ENCODE assay signal across 10 cellular contexts in genomic region chr6:72689107-72689954, GRCh38.
A peak's percentile ranks its signal among the peaks of the same experiment; 100 is the strongest.
DNase-seq lines count a peak whose midpoint lies in the region; ATAC-seq and TF ChIP-seq lines count a peak whose summit lies in the region.
"Had no signal": no experiment of that assay in that cellular context is flagged by ENCODE, and none has a peak within 500 bp of the region (broad histone marks: within the 10 kb centered on the region; RNA-seq: fewer than 3 reads in every experiment).

No MANE protein-coding gene starts in this region.

- no peaks in the 10 kb centered on the region for H3K27me3 ChIP-seq in Caco-2 (replicated peaks; ENCODE audit: control insufficient read depth, insufficient read depth, low read length)
- H3K27me3 ChIP-seq: colonic mucosa had no signal

- no peaks in the 10 kb centered on the region for H3K4me1 Mint-ChIP-seq in Caco-2 (ENCODE audit: low read depth, unreplicated experiment)
- H3K4me1 Mint-ChIP-seq in activated CD4-positive, alpha-beta memory T cell treated with anti-CD3 and anti-CD28 coated beads, Interleukin-2, amount 10 ng/mL, durations not matched to agents 7 days and 5 days, result no peaks in the 10 kb centered on the region
- H3K4me1 Mint-ChIP-seq: CD4-positive, alpha-beta memory T cell had no signal

- H3K9me2 ChIP-seq in OCI-LY7 (ENCODE audit: insufficient read depth, low read length), result no peaks in the 10 kb centered on the region

- no peak overlapping the region for H2AFZ ChIP-seq in OCI-LY7 (ENCODE audit: low read length)

- intact Hi-C loops in OCI-LY7 (cut with micrococcal nuclease; ENCODE audit: unreplicated experiment), result no loop called here
- intact Hi-C loops in Caco-2 (cut with micrococcal nuclease; ENCODE audit: unreplicated experiment), result no loop called here

- CTCF ChIA-PET in OCI-LY7 (lab: Charles Lee; ENCODE audit: unreplicated experiment) (no interaction called here), Caco-2 (lab: Charles Lee) (no interaction called here)
- CTCF ChIA-PET in activated CD4-positive, alpha-beta memory T cell treated with anti-CD3 and anti-CD28 coated beads, Interleukin-2, amount 10 ng/mL, durations not matched to agents 7 days and 5 days (lab: Charles Lee), result interaction anchor here (1.3 kb wide), 1 partner anchor 73 kb away, joined by 3 read pairs; no protein-coding TSS in a partner anchor

- H3K4me1 ChIP-seq in OCI-LY7 (ENCODE audit: insufficient read depth, low read length, poor library complexity, severe bottlenecking) (no peaks in the 10 kb centered on the region), Caco-2 (no peaks in the 10 kb centered on the region)
- H3K4me1 ChIP-seq: colonic mucosa had no signal

- H3K9me3 Mint-ChIP-seq in Caco-2 (ENCODE audit: unreplicated experiment), result no peaks in the 10 kb centered on the region
- H3K9me3 Mint-ChIP-seq in activated CD4-positive, alpha-beta memory T cell treated with anti-CD3 and anti-CD28 coated beads, Interleukin-2, amount 10 ng/mL, durations not matched to agents 7 days and 5 days, result no peaks in the 10 kb centered on the region
- H3K9me3 Mint-ChIP-seq: CD4-positive, alpha-beta memory T cell had no signal

- no peak overlapping the region for H3K27ac ChIP-seq in OCI-LY7 (ENCODE audit: low read depth, low read length, poor library complexity, severe bottlenecking)
- H3K27ac ChIP-seq: colonic mucosa had no signal

- ATAC-seq in GM19438 (IDR thresholded peaks at IDR 0.05; ENCODE audit: low read depth, unreplicated experiment) (peak; percentile 85), HG02973 (IDR thresholded peaks at IDR 0.05; ENCODE audit: unreplicated experiment) (peak; percentile 92)

- no peak overlapping the region for H3K4me3 Mint-ChIP-seq in Caco-2 (ENCODE audit: unreplicated experiment)
- no peak overlapping the region for H3K4me3 Mint-ChIP-seq in activated CD4-positive, alpha-beta memory T cell treated with anti-CD3 and anti-CD28 coated beads, Interleukin-2, amount 10 ng/mL, durations not matched to agents 7 days and 5 days
- H3K4me3 Mint-ChIP-seq: CD4-positive, alpha-beta memory T cell had no signal

- H3K27ac Mint-ChIP-seq in Caco-2 (ENCODE audit: unreplicated experiment), result no peak overlapping the region
- no peak overlapping the region for H3K27ac Mint-ChIP-seq in activated CD4-positive, alpha-beta memory T cell treated with anti-CD3 and anti-CD28 coated beads, Interleukin-2, amount 10 ng/mL, durations not matched to agents 7 days and 5 days
- H3K27ac Mint-ChIP-seq: CD4-positive, alpha-beta memory T cell had no signal

- peak overlapping the region; percentile 9; the same call in 1 of the 2 replicates for H3K4me2 ChIP-seq in OCI-LY7 (ENCODE audit: low read length)

- H3K9me3 ChIP-seq in OCI-LY7 (ENCODE audit: low read length), result no peaks in the 10 kb centered on the region
- no peaks in the 10 kb centered on the region for H3K9me3 ChIP-seq in Caco-2
- H3K9me3 ChIP-seq: colonic mucosa had no signal

- peaks cover 13% of the 10 kb centered on the region; the same call in 1 of the 2 replicates for H3K79me2 ChIP-seq in OCI-LY7 (ENCODE audit: insufficient read depth, low read depth, low read length)

- peaks cover 6% of the 10 kb centered on the region; the same call in 1 of the 2 replicates for H4K20me1 ChIP-seq in OCI-LY7 (ENCODE audit: insufficient read depth, low read length)

- peak; percentile 64 for DNase-seq in GM10266 (ENCODE audit: extremely low spot score)
- DNase-seq in OCI-LY7 (ENCODE audit: low spot score), result peak; percentile 8
- no peak for DNase-seq in NCI-H1930 (lab: John Stamatoyannopoulos, UW)
- no peak for DNase-seq in NCI-H446 treated with DMSO at 0.1 percent for 48 hours (lab: John Stamatoyannopoulos, UW)
- DNase-seq in Caco-2, result no peak
- no peak for DNase-seq in activated CD4-positive, alpha-beta memory T cell treated with anti-CD3 and anti-CD28 coated beads, Interleukin-2, amount 10 ng/mL, durations not matched to agents 7 days and 5 days
- DNase-seq: CD4-positive, alpha-beta memory T cell; colonic mucosa had no signal

- BruUV-seq in OCI-LY7 (replicated peaks; lab: Mats Ljungman, UMichigan) (no TSS peak), Caco-2 (replicated peaks; lab: Mats Ljungman, UMichigan) (no TSS peak)

- no peaks in the 10 kb centered on the region for H3K36me3 Mint-ChIP-seq in Caco-2 (ENCODE audit: insufficient read depth, unreplicated experiment)
- H3K36me3 Mint-ChIP-seq in activated CD4-positive, alpha-beta memory T cell treated with anti-CD3 and anti-CD28 coated beads, Interleukin-2, amount 10 ng/mL, durations not matched to agents 7 days and 5 days (ENCODE audit: low read depth), result peaks cover 2% of the 10 kb centered on the region
- H3K36me3 Mint-ChIP-seq: CD4-positive, alpha-beta memory T cell had no signal

- H3K36me3 ChIP-seq in OCI-LY7 (ENCODE audit: insufficient read depth, low read length), result peaks cover 28% of the 10 kb centered on the region
- no peaks in the 10 kb centered on the region for H3K36me3 ChIP-seq in Caco-2 (ENCODE audit: control insufficient read depth, insufficient read depth, low read length)
- H3K36me3 ChIP-seq: colonic mucosa had no signal

- H3K4me3 ChIP-seq in OCI-LY7 (ENCODE audit: low read depth, low read length, poor library complexity, severe bottlenecking) (no peak overlapping the region), Caco-2 (ENCODE audit: low read depth, low read length) (no peak overlapping the region)
- H3K4me3 ChIP-seq: colonic mucosa had no signal

- TF ChIP-seq CTCF in GM10266 (IDR thresholded peaks at IDR 0.05; ENCODE audit: control insufficient read depth, insufficient read depth, low read depth, missing control alignments) (no peak), OCI-LY7 (conservative IDR thresholded peaks at IDR 0.05; ENCODE audit: low read length) (no peak), Caco-2 (IDR thresholded peaks at IDR 0.05; ENCODE audit: insufficient read depth in 1 of 2, low read depth in 1 of 2, low read length in 1 of 2, severe bottlenecking in 1 of 2, unreplicated experiment in 1 of 2) (no peak)

- no peaks in the 10 kb centered on the region for H3K27me3 Mint-ChIP-seq in Caco-2 (ENCODE audit: insufficient read depth, unreplicated experiment)
- H3K27me3 Mint-ChIP-seq in activated CD4-positive, alpha-beta memory T cell treated with anti-CD3 and anti-CD28 coated beads, Interleukin-2, amount 10 ng/mL, durations not matched to agents 7 days and 5 days, result no peaks in the 10 kb centered on the region
- H3K27me3 Mint-ChIP-seq: CD4-positive, alpha-beta memory T cell had no signal

- POLR2A ChIA-PET in OCI-LY7 (lab: Charles Lee), result interaction anchor here (0.5 to 1.1 kb wide), 10 partner anchors 10 to 503 kb away, joined by 3 to 4 read pairs (median 4); no protein-coding TSS in a partner anchor
- POLR2A ChIA-PET in Caco-2 (lab: Charles Lee), result no interaction called here
- POLR2A ChIA-PET in activated CD4-positive, alpha-beta memory T cell treated with anti-CD3 and anti-CD28 coated beads, Interleukin-2, amount 10 ng/mL, durations not matched to agents 7 days and 5 days (lab: Charles Lee), result no interaction called here

Comparison
In these comparisons a context has a peak if more than half of its experiments do, and no peak if none do; other contexts are left out.
1. DNase-seq: peak in GM10266 (single experiment) and OCI-LY7 (single experiment); none in NCI-H1930 (0 of 2), NCI-H446 treated with DMSO at 0.1 percent for 48 hours (single experiment), Caco-2 (0 of 2) and activated CD4-positive, alpha-beta memory T cell treated with anti-CD3 and anti-CD28 coated beads, Interleukin-2, amount 10 ng/mL, durations not matched to agents 7 days and 5 days (single experiment).